9 cellular contexts compared by ENCODE assay signal in the genomic region with DNA sequence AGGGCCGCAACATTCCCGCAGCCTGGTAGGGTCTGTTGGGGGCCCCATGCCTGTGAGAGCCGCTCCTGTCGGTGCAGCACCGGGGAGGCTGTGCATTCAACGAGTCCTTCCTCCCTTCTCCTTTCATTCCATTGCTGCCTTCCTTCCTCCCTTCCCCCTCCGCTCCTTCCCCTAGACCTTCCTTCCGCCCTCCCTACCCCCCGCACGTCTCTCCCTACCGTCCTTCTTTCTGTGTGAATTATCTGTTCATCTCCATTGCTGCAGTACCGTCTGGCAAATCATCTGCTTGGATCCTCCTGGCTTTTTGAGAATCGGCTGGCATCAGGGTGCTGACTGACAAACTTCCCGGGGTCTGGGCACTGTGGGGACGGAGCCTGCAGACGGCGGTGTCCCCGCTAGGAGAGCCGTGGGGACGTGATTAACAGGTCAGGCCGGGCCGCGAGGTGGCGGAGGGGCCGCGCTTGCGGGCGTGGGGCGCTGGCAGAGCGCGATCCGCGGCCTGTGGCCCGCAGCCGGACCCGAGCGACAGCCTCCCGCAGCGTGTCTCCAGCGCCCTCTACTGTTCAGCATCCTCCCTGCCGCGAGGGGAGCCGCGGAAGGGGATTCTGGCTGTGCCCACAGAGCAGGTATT. TPM values are rescaled to one million over a fixed set of nuclear protein-coding genes. Genes with fewer than 3 reads are reported as not detected.
A peak's percentile ranks its signal among the peaks of the same experiment; 100 is the strongest.
DNase-seq lines count a peak whose midpoint lies in the region; ATAC-seq and TF ChIP-seq lines count a peak whose summit lies in the region.
"Not testable (repeated sequence)": the region's sequence is repeated elsewhere in the genome, so short reads cannot be mapped to it uniquely, and the experiment has no call there.
"Had no signal": no experiment of that assay in that cellular context is flagged by ENCODE, and none has a peak within 500 bp of the region (broad histone marks: within the 10 kb centered on the region; RNA-seq: fewer than 3 reads in every experiment).

No MANE protein-coding gene starts in this region.

- H3K4me3 ChIP-seq in HCT116 (replicated peaks in 1 of 2; ENCODE audit: low read depth in 1 of 2, low read length in 2 of 2): peak overlapping the region; percentile 24 to 40; a peak in 3 of 4 replicates
- not testable (repeated sequence) for H3K4me3 ChIP-seq in right cardiac atrium (ENCODE audit: low read length)
- H3K4me3 ChIP-seq in neuronal stem cell (ENCODE audit: low read length in 2 of 2): peak overlapping the region; percentile 37 to 54
- H3K4me3 ChIP-seq in uterus: peak overlapping the region in 1 of 2 donors; percentile 40

- TF ChIP-seq RAD21 in HCT116 (IDR thresholded peaks at IDR 0.05; ENCODE audit: low read depth): not testable (repeated sequence)

- not testable (repeated sequence) for H3K9ac ChIP-seq in HCT116 (ENCODE audit: low read length); neuronal stem cell (ENCODE audit: low read depth, low read length, poor library complexity)

- H3K27ac Mint-ChIP-seq in activated CD4-positive, alpha-beta memory T cell treated with anti-CD3 and anti-CD28 coated beads for 36 hours: not testable (repeated sequence)

- TF ChIP-seq POLR2A in HCT116 (IDR thresholded peaks at IDR 0.05; ENCODE audit: borderline replicate concordance, extremely low read depth, insufficient read depth, insufficient read length); uterus (IDR thresholded peaks at IDR 0.05): not testable (repeated sequence)

- not testable (repeated sequence) for H4K8ac ChIP-seq in neuronal stem cell (ENCODE audit: low read depth, low read length)

- not testable (repeated sequence) for H2BK5ac ChIP-seq in neuronal stem cell (ENCODE audit: low read length)

- ATAC-seq in GM18519 (IDR thresholded peaks at IDR 0.05; ENCODE audit: low FRiP score, unreplicated experiment): peak; percentile 81
- ATAC-seq in HCT116: peak; percentile 92
- ATAC-seq in HG03469 (IDR thresholded peaks at IDR 0.05; ENCODE audit: unreplicated experiment): peak; percentile 65
- ATAC-seq in right cardiac atrium: peak; percentile 86 to 91

- not testable (repeated sequence) for H3K9me3 Mint-ChIP-seq in activated CD4-positive, alpha-beta memory T cell treated with anti-CD3 and anti-CD28 coated beads for 36 hours

- not testable (repeated sequence) for H2BK120ac ChIP-seq in neuronal stem cell (ENCODE audit: low read depth, low read length)

- DNase-seq in HCT116 (ENCODE audit: low read depth, low spot score); activated CD4-positive, alpha-beta memory T cell treated with anti-CD3 and anti-CD28 coated beads for 36 hours; neuronal stem cell (ENCODE audit: low spot score): not testable (repeated sequence)
- DNase-seq in central memory CD4-positive, alpha-beta T cell: peak; percentile 28
- DNase-seq in right cardiac atrium (peak; percentile 15 to 72 (median 70)), uterus (peak in 1 of 2 donors; percentile 23)

- not testable (repeated sequence) for H3K14ac ChIP-seq in neuronal stem cell (ENCODE audit: low read length)

- CTCF ChIA-PET in HCT116 (lab: Charles Lee); activated CD4-positive, alpha-beta memory T cell treated with anti-CD3 and anti-CD28 coated beads for 36 hours (lab: Charles Lee): not testable (repeated sequence)

- not testable (repeated sequence) for H2BK12ac ChIP-seq in neuronal stem cell (ENCODE audit: low read length)

- H3K27ac ChIP-seq in HCT116 (ENCODE audit: low read depth, low read length); right cardiac atrium (ENCODE audit: low read length); neuronal stem cell (replicated peaks; ENCODE audit: low read length): not testable (repeated sequence)
- peak overlapping the region; percentile 59 to 72 for H3K27ac ChIP-seq in uterus

- not testable (repeated sequence) for H3K4me1 Mint-ChIP-seq in activated CD4-positive, alpha-beta memory T cell treated with anti-CD3 and anti-CD28 coated beads for 36 hours (ENCODE audit: low read depth)

- TF ChIP-seq CTCF in HCT116 (IDR thresholded peaks at IDR 0.05 in 2 of 3, conservative IDR thresholded peaks at IDR 0.05 in 1 of 3; ENCODE audit: borderline replicate concordance in 1 of 3, insufficient read depth in 1 of 3, low read depth in 2 of 3, low read length in 2 of 3) (0 out of 6 replicates have a peak, but pooled peaks of 1 of the 3 experiments have one; percentile 4), uterus (IDR thresholded peaks at IDR 0.05) (peak in 1 of 4 experiments; percentile 14)

- H3K27me3 ChIP-seq in HCT116 (ENCODE audit: insufficient read depth, low read length); right cardiac atrium (ENCODE audit: control insufficient read depth, insufficient read depth); neuronal stem cell (ENCODE audit: control insufficient read depth in 3 of 3, insufficient read depth in 3 of 3, low read depth in 1 of 3, low read length in 3 of 3); uterus: not testable (repeated sequence)

- not testable (repeated sequence) for H3K9me2 ChIP-seq in HCT116 (ENCODE audit: insufficient read depth)

- H3K4me2 ChIP-seq in HCT116 (ENCODE audit: low read length) (peak overlapping the region; percentile 44), neuronal stem cell (ENCODE audit: insufficient read depth, low read length, poor library complexity, severe bottlenecking) (peak overlapping the region; percentile 33)

- not testable (repeated sequence) for H3K9me3 ChIP-seq in HCT116 (ENCODE audit: control insufficient read depth in 1 of 2, insufficient read depth in 1 of 2, low read depth in 1 of 2, low read length in 2 of 2); right cardiac atrium (ENCODE audit: control insufficient read depth, low read length); neuronal stem cell (replicated peaks in 1 of 2; ENCODE audit: control insufficient read depth in 2 of 2, insufficient read depth in 1 of 2, low read depth in 1 of 2, low read length in 2 of 2); uterus

- not testable (repeated sequence) for H3K36me3 ChIP-seq in HCT116 (ENCODE audit: control insufficient read depth in 1 of 2, insufficient read depth in 2 of 2, low read length in 2 of 2); neuronal stem cell (replicated peaks in 1 of 2; ENCODE audit: control insufficient read depth in 2 of 2, insufficient read depth in 2 of 2, low read length in 2 of 2); uterus

- not testable (repeated sequence) for H3K79me1 ChIP-seq in neuronal stem cell (ENCODE audit: low read depth, low read length)

- not testable (repeated sequence) for H3K23ac ChIP-seq in neuronal stem cell (ENCODE audit: low read depth, low read length, poor library complexity)

- H3K4ac ChIP-seq in neuronal stem cell (ENCODE audit: low read length): not testable (repeated sequence)

- not testable (repeated sequence) for H3K79me2 ChIP-seq in HCT116 (ENCODE audit: insufficient read depth, low read length)

- not testable (repeated sequence) for H2AFZ ChIP-seq in HCT116 (ENCODE audit: low read depth, low read length, poor library complexity, severe bottlenecking)
- H2AFZ ChIP-seq in neuronal stem cell (ENCODE audit: low read length): peak overlapping the region; percentile 71

- H3K27me3 Mint-ChIP-seq in activated CD4-positive, alpha-beta memory T cell treated with anti-CD3 and anti-CD28 coated beads for 36 hours: not testable (repeated sequence)

- H3K4me3 Mint-ChIP-seq in activated CD4-positive, alpha-beta memory T cell treated with anti-CD3 and anti-CD28 coated beads for 36 hours: peak overlapping the region; percentile 16

- H2AK5ac ChIP-seq in neuronal stem cell (ENCODE audit: low read depth, low read length): not testable (repeated sequence)

- POLR2A ChIA-PET in HCT116 (lab: Charles Lee); activated CD4-positive, alpha-beta memory T cell treated with anti-CD3 and anti-CD28 coated beads for 36 hours (lab: Charles Lee): not testable (repeated sequence)

- H3K36me3 Mint-ChIP-seq in activated CD4-positive, alpha-beta memory T cell treated with anti-CD3 and anti-CD28 coated beads for 36 hours: not testable (repeated sequence)

- not testable (repeated sequence) for BruUV-seq in HCT116 (replicated peaks; lab: Mats Ljungman, UMichigan)

- not testable (repeated sequence) for H4K20me1 ChIP-seq in HCT116 (ENCODE audit: insufficient read depth)

- WGBS in right cardiac atrium: 0% methylated on average over 12 of the region's 44 CpGs
- WGBS in neuronal stem cell (ENCODE audit: extremely low coverage in 2 of 2, insufficient read length in 2 of 2, insufficient replicate concordance in 1 of 2), 2 donors: no CpG with 5 or more reads among the region's 44 CpGs

- H3K18ac ChIP-seq in neuronal stem cell (ENCODE audit: low read length): not testable (repeated sequence)

- H2BK15ac ChIP-seq in neuronal stem cell (ENCODE audit: low read length): not testable (repeated sequence)

- RAD21 ChIA-PET in HCT116 (lab: Charles Lee; ENCODE audit: low non-redundant PET in 1 of 2, low total read pairs in 2 of 2, uncharacterized antibody in 2 of 2, unreplicated experiment in 2 of 2): not testable (repeated sequence)

- H3K4me1 ChIP-seq in HCT116 (ENCODE audit: control insufficient read depth in 1 of 2, insufficient read depth in 2 of 2, low read length in 2 of 2); right cardiac atrium (ENCODE audit: control insufficient read depth, insufficient read depth, low read length); neuronal stem cell (ENCODE audit: control insufficient read depth in 2 of 2, insufficient read depth in 1 of 2, low read depth in 1 of 2, low read length in 2 of 2); uterus: not testable (repeated sequence)

- intact Hi-C loops in HCT116 (cut with micrococcal nuclease); activated CD4-positive, alpha-beta memory T cell treated with anti-CD3 and anti-CD28 coated beads for 36 hours (cut with micrococcal nuclease); right cardiac atrium (cut with DNase I); uterus (cut with DNase I; ENCODE audit: low total_unique reads): not testable (repeated sequence)

- H4K91ac ChIP-seq in neuronal stem cell (ENCODE audit: low read depth, low read length, poor library complexity): not testable (repeated sequence)

RNA-seq across cellular contexts. Expression of gene SYT15, which starts 18.8 kb away (rescaled TPM):
- total RNA-seq in HCT116 (2021; ENCODE audit: unreplicated experiment): 1.6 TPM
- 0.35 and 0.51 TPM in 2 replicates for polyA plus RNA-seq in HCT116 (2012)
- under 1 TPM; 0.51 to 0.71 TPM for total RNA-seq in activated CD4-positive, alpha-beta memory T cell treated with anti-CD3 and anti-CD28 coated beads for 36 hours
- total RNA-seq in right cardiac atrium: 1 to 10 TPM; 2.7 to 4.1 (median 3.5) TPM
- polyA plus RNA-seq in right cardiac atrium: 2.6 TPM
- 0.22 TPM for polyA plus RNA-seq in neuronal stem cell (2013, experiment 1 of 2)
- polyA plus RNA-seq in neuronal stem cell (2013, experiment 2 of 2): 0.24 TPM
- total RNA-seq in uterus: 10 to 100 TPM in 2 of 4 donors, 1 to 10 TPM in 2; 3.0 to 22.8 (median 14.0) TPM

RNA-seq across cellular contexts. Expression of gene GPRIN2, which starts 41.3 kb away (rescaled TPM):
- total RNA-seq in HCT116 (2021; ENCODE audit: unreplicated experiment) (1.7 TPM), right cardiac atrium (not detected), uterus (1 to 10 TPM in 1 of 4 donors, not detected in 3; 3.5 TPM)
- polyA plus RNA-seq in HCT116 (2012): 1.0 TPM in 2 replicates
- not detected for total RNA-seq in activated CD4-positive, alpha-beta memory T cell treated with anti-CD3 and anti-CD28 coated beads for 36 hours
- polyA plus RNA-seq in right cardiac atrium: not detected
- polyA plus RNA-seq in neuronal stem cell (2013, experiment 1 of 2): 4.9 TPM
- 4.9 TPM for polyA plus RNA-seq in neuronal stem cell (2013, experiment 2 of 2)
- total RNA-seq: posterior vena cava had no signal
